In genomic region chr11:94574193-94574961, GRCh38 we compare ENCODE assay signal across 14 cellular contexts. TPM values are rescaled to one million over a fixed set of nuclear protein-coding genes. Genes with fewer than 3 reads are reported as not detected.
DNase-seq lines count a peak whose midpoint lies in the region; ATAC-seq, FAIRE-seq and TF ChIP-seq lines count a peak whose summit lies in the region.
"Had no signal": no experiment of that assay in that cellular context is flagged by ENCODE, and none has a peak within 500 bp of the region (broad histone marks: within the 10 kb centered on the region; RNA-seq: fewer than 3 reads in every experiment).

No MANE protein-coding gene starts in this region.

- H3K4me2 ChIP-seq in astrocyte (ENCODE audit: low read length) (peak overlapping the region; percentile 45), mesenchymal stem cell (ENCODE audit: low read length, poor library complexity, severe bottlenecking) (peak overlapping the region; percentile 17)

- TF ChIP-seq CTCF in astrocyte (IDR thresholded peaks at IDR 0.05; ENCODE audit: insufficient read depth, low read depth, low read length): no peak
- TF ChIP-seq CTCF in tibial nerve (IDR thresholded peaks at IDR 0.05): no peak

- 71% methylated on average over 13 of the region's 13 CpGs for WGBS in mesenchymal stem cell
- WGBS in tibial nerve, 2 donors: 50 to 53% methylated on average over 13 of the region's 13 CpGs

- no peak overlapping the region for H4K91ac ChIP-seq in mesenchymal stem cell (ENCODE audit: low read length)

- H2AFZ ChIP-seq in astrocyte (ENCODE audit: low read depth, low read length) (no peak overlapping the region), mesenchymal stem cell (ENCODE audit: low read depth, low read length) (no peak overlapping the region)

- peak overlapping the region; percentile 42 for H3K4me3 Mint-ChIP-seq in astrocyte (ENCODE audit: unreplicated experiment)
- H3K4me3 Mint-ChIP-seq: B cell, T-cell had no signal

- ATAC-seq in GM19467 (IDR thresholded peaks at IDR 0.05; ENCODE audit: unreplicated experiment): no peak
- ATAC-seq: left lobe of liver, T-cell had no signal

- H4K8ac ChIP-seq in mesenchymal stem cell (ENCODE audit: low read length): no peak overlapping the region

- no peak for TF ChIP-seq POLR2A in tibial nerve (IDR thresholded peaks at IDR 0.05)

- no peak overlapping the region for H2BK5ac ChIP-seq in mesenchymal stem cell (ENCODE audit: low read depth, low read length, poor library complexity, severe bottlenecking)

- H2AK5ac ChIP-seq in mesenchymal stem cell (ENCODE audit: low read length, severe bottlenecking): no peak overlapping the region

- peak; percentile 93 for FAIRE-seq in astrocyte (lab: Jason Lieb, UNC)

- H3K4me3 ChIP-seq in astrocyte (ENCODE audit: insufficient read depth, low read depth, low read length): no peak overlapping the region
- H3K4me3 ChIP-seq in mesenchymal stem cell (ENCODE audit: insufficient read depth in 1 of 2, low read depth in 1 of 2, low read length in 2 of 2): peak overlapping the region in 1 of 2 experiments; percentile 56
- H3K4me3 ChIP-seq in tibial nerve: peak overlapping the region in 1 of 4 donors; percentile 23

- DNase-seq in AG08395 (ENCODE audit: low spot score): peak; percentile 56
- DNase-seq in HT1080 (ENCODE audit: low read depth): peak; percentile 40
- DNase-seq in astrocyte (ENCODE audit: low read depth): peak; percentile 76
- peak; percentile 66 for DNase-seq in mesenchymal stem cell
- DNase-seq in head of caudate nucleus: no peak
- no peak for DNase-seq in tibial nerve (ENCODE audit: low spot score in 2 of 2)
- no peak for DNase-seq in DMS 273 (lab: John Stamatoyannopoulos, UW; ENCODE audit: unreplicated experiment)
- DNase-seq: activated CD8-positive, alpha-beta memory T cell treated with anti-CD3 and anti-CD28 coated beads for 24 hours; amniotic stem cell; NCI-H446 had no signal

- no peaks in the 10 kb centered on the region for H3K27me3 Mint-ChIP-seq in astrocyte (ENCODE audit: low read depth, unreplicated experiment)

- H3K4me1 ChIP-seq in astrocyte (ENCODE audit: insufficient read depth, low read length) (peaks cover 5% of the 10 kb centered on the region), mesenchymal stem cell (ENCODE audit: control insufficient read depth, insufficient read depth, low read depth, low read length) (peaks cover 3% of the 10 kb centered on the region), tibial nerve (peaks cover 0 to 16% (median 2%) of the 10 kb centered on the region in 4 donors)

- peak overlapping the region; percentile 19 for H3K27ac Mint-ChIP-seq in astrocyte (ENCODE audit: unreplicated experiment)
- H3K27ac Mint-ChIP-seq: B cell, T-cell had no signal

- no peak overlapping the region for H3K27ac ChIP-seq in astrocyte (ENCODE audit: low read depth, low read length)
- peak overlapping the region; percentile 57 for H3K27ac ChIP-seq in mesenchymal stem cell (ENCODE audit: low read length, poor library complexity, severe bottlenecking)
- peak overlapping the region in 2 of 4 donors; percentile 43 to 59 for H3K27ac ChIP-seq in tibial nerve

- H3K4me1 Mint-ChIP-seq in astrocyte (ENCODE audit: low read depth, unreplicated experiment): peaks cover 8% of the 10 kb centered on the region
- H3K4me1 Mint-ChIP-seq: B cell, T-cell had no signal

- no peak overlapping the region for H3K9ac ChIP-seq in astrocyte (ENCODE audit: low read length)
- H3K9ac ChIP-seq in mesenchymal stem cell (ENCODE audit: low read length): peak overlapping the region; percentile 52

- TF ChIP-seq EP300 in tibial nerve (IDR thresholded peaks at IDR 0.05): peak in 1 of 2 donors; percentile 25

- H4K20me1 ChIP-seq in astrocyte (ENCODE audit: insufficient read depth, low read length): no peaks in the 10 kb centered on the region

- H2BK12ac ChIP-seq in mesenchymal stem cell (ENCODE audit: low read length in 2 of 2): peak overlapping the region in 1 of 2 experiments; percentile 67

- H3K36me3 ChIP-seq in astrocyte (ENCODE audit: insufficient read depth, low read length) (no peaks in the 10 kb centered on the region), mesenchymal stem cell (ENCODE audit: control insufficient read depth in 1 of 2, insufficient read depth in 2 of 2, low read depth in 1 of 2, low read length in 2 of 2) (no peaks in the 10 kb centered on the region), tibial nerve (no peaks in the 10 kb centered on the region)

- H3K36me3 Mint-ChIP-seq in astrocyte (ENCODE audit: low read depth, unreplicated experiment): no peaks in the 10 kb centered on the region

- no peak overlapping the region for H2BK15ac ChIP-seq in mesenchymal stem cell (ENCODE audit: low read depth, poor library complexity, severe bottlenecking)

- H3K79me1 ChIP-seq in mesenchymal stem cell (replicated peaks; ENCODE audit: low read length, poor library complexity, severe bottlenecking): no peaks in the 10 kb centered on the region

- H3K4ac ChIP-seq in mesenchymal stem cell (ENCODE audit: low read depth in 1 of 2, low read length in 2 of 2): no peak overlapping the region

- no peaks in the 10 kb centered on the region for H3K9me3 Mint-ChIP-seq in astrocyte (ENCODE audit: unreplicated experiment)
- H3K9me3 Mint-ChIP-seq: T-cell had no signal

- H2BK120ac ChIP-seq in mesenchymal stem cell (ENCODE audit: low read depth, low read length): no peak overlapping the region

- no peak overlapping the region for H3K14ac ChIP-seq in mesenchymal stem cell (ENCODE audit: low read length in 2 of 2)

- no peaks in the 10 kb centered on the region for H3K27me3 ChIP-seq in astrocyte (ENCODE audit: insufficient read depth, low read length)
- no peaks in the 10 kb centered on the region for H3K27me3 ChIP-seq in mesenchymal stem cell (ENCODE audit: control insufficient read depth in 1 of 2, insufficient read depth in 1 of 2, low read length in 2 of 2)
- no peaks in the 10 kb centered on the region for H3K27me3 ChIP-seq in tibial nerve

- H3K9me3 ChIP-seq in astrocyte (ENCODE audit: insufficient read depth, low read depth, low read length) (no peaks in the 10 kb centered on the region), mesenchymal stem cell (ENCODE audit: control insufficient read depth, low read length) (no peaks in the 10 kb centered on the region), tibial nerve (no peaks in the 10 kb centered on the region)

- no peak overlapping the region for H3K23ac ChIP-seq in mesenchymal stem cell (ENCODE audit: low read length in 2 of 2)

- peak overlapping the region; percentile 54 to 72 for H3K18ac ChIP-seq in mesenchymal stem cell (ENCODE audit: low read depth in 1 of 2, low read length in 2 of 2)

- H3K79me2 ChIP-seq in astrocyte (ENCODE audit: insufficient read depth, low read length): no peaks in the 10 kb centered on the region

- intact Hi-C loops in head of caudate nucleus (cut with DNase I): no loop called here

RNA-seq across cellular contexts. Expression of gene PIWIL4, which starts 7.2 kb away (rescaled TPM):
- total RNA-seq in HT1080 (2014; rRNA removed; shearing (Covaris generic)): 0.03 and 0.43 TPM in 2 replicates
- 0.12 TPM in 1 of 2 replicates, not detected in the other for polyA plus RNA-seq in HT1080 (2015; cell fraction: cytosol; rRNA removed)
- 0.86 and 1.6 TPM in 2 replicates for polyA plus RNA-seq in HT1080 (2015; cell fraction: nucleus; rRNA removed)
- total RNA-seq in astrocyte (0.59 and 0.75 TPM in 2 replicates), tibial nerve (1 to 10 TPM; 7.2 to 9.0 (median 8.3) TPM)
- 0.23 TPM for polyA plus RNA-seq in mesenchymal stem cell (2013, experiment 1 of 2)
- polyA plus RNA-seq in mesenchymal stem cell (2013, experiment 2 of 2): 0.27 TPM

RNA-seq across cellular contexts. Expression of gene FUT4, which starts 30.7 kb away (rescaled TPM):
- total RNA-seq in HT1080 (2014; rRNA removed; shearing (Covaris generic)): 1.8 and 2.3 TPM in 2 replicates
- 3.9 and 4.3 TPM in 2 replicates for polyA plus RNA-seq in HT1080 (2015; cell fraction: cytosol; rRNA removed)
- polyA plus RNA-seq in HT1080 (2015; cell fraction: nucleus; rRNA removed): 4.0 and 5.6 TPM in 2 replicates
- total RNA-seq in astrocyte (3.5 and 3.7 TPM in 2 replicates), tibial nerve (10 to 100 TPM in 1 of 4 donors, 1 to 10 TPM in 3; 5.4 to 11.0 (median 7.7) TPM)
- polyA plus RNA-seq in mesenchymal stem cell (2013, experiment 1 of 2): 2.7 TPM
- polyA plus RNA-seq in mesenchymal stem cell (2013, experiment 2 of 2): 2.9 TPM

Comparison
In these comparisons a context has a peak if more than half of its experiments do, and no peak if none do; other contexts are left out.
1. DNase-seq: peak in AG08395 (single experiment), HT1080 (single experiment), astrocyte (single experiment) and mesenchymal stem cell (single experiment); none in head of caudate nucleus (0 of 42), tibial nerve (0 of 2) and DMS 273 (single experiment).